Comparison of ENCODE assay signal across 1 cellular context in genomic region chr19:927044-927706, GRCh38.
TF ChIP-seq lines count a peak whose summit lies in the region.

No MANE protein-coding gene starts in this region.

TF ChIP-seq in HepG2, 621 proteins besides CTCF, POLR2A, EP300 and RAD21 (continues in another document):
- TF ChIP-seq TIGD3 (CRISPR knock-in tag; IDR thresholded peaks at IDR 0.05; ENCODE audit: borderline replicate concordance) (no peak), ZFX (CRISPR knock-in tag; IDR thresholded peaks at IDR 0.05; ENCODE audit: low read depth) (peak; percentile 61), E2F5 (CRISPR knock-in tag; conservative IDR thresholded peaks at IDR 0.05) (0 out of 2 replicates have a peak, but pooled peaks have one; percentile 38), ELK4 (CRISPR knock-in tag; IDR thresholded peaks at IDR 0.05; ENCODE audit: borderline replicate concordance) (no peak), RNF219 (CRISPR knock-in tag; IDR thresholded peaks at IDR 0.05) (no peak), TBL1XR1 (IDR thresholded peaks at IDR 0.05; ENCODE audit: borderline replicate concordance, low read length, partially characterized antibody) (peak; percentile 3), ZC3H4 (CRISPR knock-in tag; IDR thresholded peaks at IDR 0.05; ENCODE audit: borderline replicate concordance) (no peak), ZFYVE20 (CRISPR knock-in tag; IDR thresholded peaks at IDR 0.05; ENCODE audit: borderline replicate concordance, low read depth) (no peak), FOSL1 (CRISPR knock-in tag; IDR thresholded peaks at IDR 0.05; ENCODE audit: borderline replicate concordance) (no peak), SNAPC4 (CRISPR knock-in tag; IDR thresholded peaks at IDR 0.05) (no peak), MATR3 (CRISPR knock-in tag; IDR thresholded peaks at IDR 0.05) (no peak), ZNF17 (CRISPR knock-in tag; IDR thresholded peaks at IDR 0.05) (no peak), ZNF746 (CRISPR knock-in tag; IDR thresholded peaks at IDR 0.05) (peak; percentile 77; the same call in 1 of the 2 replicates), ZNF781 (CRISPR knock-in tag; IDR thresholded peaks at IDR 0.05; ENCODE audit: borderline replicate concordance, not compliant biosample characterization) (no peak), ZNF276 (CRISPR knock-in tag; IDR thresholded peaks at IDR 0.05; ENCODE audit: low read depth) (no peak), ZBTB14 (CRISPR knock-in tag; IDR thresholded peaks at IDR 0.05) (peak; percentile 41; the same call in 1 of the 2 replicates), SOX6 (IDR thresholded peaks at IDR 0.05) (no peak), SOX6 (CRISPR knock-in tag; IDR thresholded peaks at IDR 0.05) (peak; percentile 34; the same call in 1 of the 2 replicates), NCOA2 (CRISPR knock-in tag; IDR thresholded peaks at IDR 0.05) (peak; percentile 27; the same call in 1 of the 2 replicates), ZNF503 (CRISPR knock-in tag; IDR thresholded peaks at IDR 0.05) (no peak), JARID2 (CRISPR knock-in tag; IDR thresholded peaks at IDR 0.05; ENCODE audit: insufficient replicate concordance) (no peak), SIN3A (IDR thresholded peaks at IDR 0.05; ENCODE audit: borderline replicate concordance, low read depth, low read length) (no peak), CEBPG (CRISPR knock-in tag; IDR thresholded peaks at IDR 0.05) (peak; percentile 87), ZNF24 (IDR thresholded peaks at IDR 0.05) (no peak), NCOA5 (CRISPR knock-in tag; IDR thresholded peaks at IDR 0.05) (no peak), ZNF251 (CRISPR knock-in tag; IDR thresholded peaks at IDR 0.05) (no peak), ATF6 (CRISPR knock-in tag; conservative IDR thresholded peaks at IDR 0.05) (no peak), NR2F2 (IDR thresholded peaks at IDR 0.05; ENCODE audit: borderline replicate concordance, low read depth) (peak; percentile 66; the same call in 1 of the 2 replicates), NFAT5 (CRISPR knock-in tag; IDR thresholded peaks at IDR 0.05) (no peak), NKX3-1 (CRISPR knock-in tag; IDR thresholded peaks at IDR 0.05) (no peak), NR2C2 (CRISPR knock-in tag; IDR thresholded peaks at IDR 0.05; ENCODE audit: borderline replicate concordance) (peak; percentile 65; the same call in 1 of the 2 replicates), XBP1 (CRISPR knock-in tag; IDR thresholded peaks at IDR 0.05) (no peak), FOSL2 (CRISPR knock-in tag; IDR thresholded peaks at IDR 0.05) (peak; percentile 38), U2AF2 (IDR thresholded peaks at IDR 0.05; ENCODE audit: low read depth, low read length) (no peak)
